1 cellular context compared by ENCODE assay signal in genomic region chr7:150464962-150465361, GRCh38.
TF ChIP-seq lines count a peak whose summit lies in the region.

No MANE protein-coding gene starts in this region.

TF ChIP-seq in WTC11, 78 proteins besides CTCF, POLR2A, EP300 and RAD21 (continued from another document):
- TF ChIP-seq ATF6 (CRISPR knock-in tag; IDR thresholded peaks at IDR 0.05) (no peak), MYBL2 (CRISPR knock-in tag; IDR thresholded peaks at IDR 0.05) (no peak), SMAD3 (CRISPR knock-in tag; IDR thresholded peaks at IDR 0.05; ENCODE audit: borderline replicate concordance) (no peak), PREB (CRISPR knock-in tag; IDR thresholded peaks at IDR 0.05; ENCODE audit: borderline replicate concordance) (no peak)
TF ChIP-seq in WTC11: peak in this region for 0.
